In genomic region chr16:12099451-12100123, GRCh38 we compare ENCODE assay signal across 1 cellular context.
TF ChIP-seq lines count a peak whose summit lies in the region.

No MANE protein-coding gene starts in this region.

TF ChIP-seq in HepG2, 621 proteins besides CTCF, POLR2A, EP300 and RAD21 (continued from another document and continues in another):
- TF ChIP-seq NFAT5 (CRISPR knock-in tag; IDR thresholded peaks at IDR 0.05): no peak
- no peak for TF ChIP-seq ZNF24 (IDR thresholded peaks at IDR 0.05)
- no peak for TF ChIP-seq AHR (CRISPR knock-in tag; IDR thresholded peaks at IDR 0.05)
- no peak for TF ChIP-seq CSRNP1 (CRISPR knock-in tag; IDR thresholded peaks at IDR 0.05)
- peak; percentile 2; the same call in 1 of the 2 replicates for TF ChIP-seq SMC3 (IDR thresholded peaks at IDR 0.05; ENCODE audit: low read length)
- TF ChIP-seq STAT6 (CRISPR knock-in tag; IDR thresholded peaks at IDR 0.05; ENCODE audit: borderline replicate concordance): no peak
- TF ChIP-seq ZNF124 (CRISPR knock-in tag; IDR thresholded peaks at IDR 0.05): peak; percentile 21; the same call in 1 of the 2 replicates
- no peak for TF ChIP-seq ZNF33B (CRISPR knock-in tag; IDR thresholded peaks at IDR 0.05)
- no peak for TF ChIP-seq ZNF691 (CRISPR knock-in tag; IDR thresholded peaks at IDR 0.05; ENCODE audit: borderline replicate concordance, low read depth)
- peak; percentile 42; the same call in 1 of the 2 replicates for TF ChIP-seq ZNF891 (CRISPR knock-in tag; IDR thresholded peaks at IDR 0.05)
- TF ChIP-seq ZNF782 (CRISPR knock-in tag; IDR thresholded peaks at IDR 0.05; ENCODE audit: borderline replicate concordance): no peak
- no peak for TF ChIP-seq ZGPAT (CRISPR knock-in tag; IDR thresholded peaks at IDR 0.05)
- TF ChIP-seq RBM39 (IDR thresholded peaks at IDR 0.05; ENCODE audit: low read depth, low read length, poor library complexity, severe bottlenecking): no peak
- TF ChIP-seq CBX5 (CRISPR knock-in tag; IDR thresholded peaks at IDR 0.05; ENCODE audit: borderline replicate concordance): no peak
- no peak for TF ChIP-seq PAWR (CRISPR knock-in tag; IDR thresholded peaks at IDR 0.05; ENCODE audit: borderline replicate concordance)
- TF ChIP-seq ZNF253 (CRISPR knock-in tag; IDR thresholded peaks at IDR 0.05; ENCODE audit: borderline replicate concordance): no peak
- no peak for TF ChIP-seq CSRNP2 (CRISPR knock-in tag; conservative IDR thresholded peaks at IDR 0.05; ENCODE audit: low read depth)
- no peak for TF ChIP-seq GTF3A (CRISPR knock-in tag; conservative IDR thresholded peaks at IDR 0.05)
- no peak for TF ChIP-seq POLR2AphosphoS2 (IDR thresholded peaks at IDR 0.05; ENCODE audit: low read depth, low read length)
- no peak for TF ChIP-seq ZNF18 (CRISPR knock-in tag; IDR thresholded peaks at IDR 0.05; ENCODE audit: insufficient replicate concordance)
- no peak for TF ChIP-seq FOXJ3 (CRISPR knock-in tag; IDR thresholded peaks at IDR 0.05; ENCODE audit: borderline replicate concordance)
- TF ChIP-seq ZNF383 (CRISPR knock-in tag; IDR thresholded peaks at IDR 0.05; ENCODE audit: borderline replicate concordance): no peak
- TF ChIP-seq GABPB1 (CRISPR knock-in tag; IDR thresholded peaks at IDR 0.05): 0 out of 2 replicates have a peak, but pooled peaks have one; percentile 32
- TF ChIP-seq ZBTB42 (CRISPR knock-in tag; IDR thresholded peaks at IDR 0.05): no peak
- TF ChIP-seq NONO (IDR thresholded peaks at IDR 0.05): no peak
- no peak for TF ChIP-seq NONO (CRISPR knock-in tag; conservative IDR thresholded peaks at IDR 0.05)
- no peak; the same call in 1 of the 2 replicates for TF ChIP-seq RELA (CRISPR knock-in tag; IDR thresholded peaks at IDR 0.05)
- TF ChIP-seq PPARG (CRISPR knock-in tag; conservative IDR thresholded peaks at IDR 0.05): no peak; the same call in 1 of the 2 replicates
- TF ChIP-seq ZNF333 (CRISPR knock-in tag; IDR thresholded peaks at IDR 0.05; ENCODE audit: borderline replicate concordance): peak; percentile 83; the same call in 1 of the 2 replicates
- no peak for TF ChIP-seq PHF20 (CRISPR knock-in tag; IDR thresholded peaks at IDR 0.05)
- peak; percentile 49; the same call in 1 of the 2 replicates for TF ChIP-seq ZNF317 (CRISPR knock-in tag; IDR thresholded peaks at IDR 0.05)
- no peak for TF ChIP-seq SNAI1 (CRISPR knock-in tag; IDR thresholded peaks at IDR 0.05; ENCODE audit: borderline replicate concordance)
- TF ChIP-seq ZNF441 (CRISPR knock-in tag; IDR thresholded peaks at IDR 0.05; ENCODE audit: borderline replicate concordance): 0 out of 2 replicates have a peak, but pooled peaks have one; percentile 62
- no peak for TF ChIP-seq ZNF570 (CRISPR knock-in tag; IDR thresholded peaks at IDR 0.05; ENCODE audit: borderline replicate concordance)
- no peak for TF ChIP-seq ZKSCAN5 (CRISPR knock-in tag; IDR thresholded peaks at IDR 0.05)
- TF ChIP-seq ZNF224 (CRISPR knock-in tag; IDR thresholded peaks at IDR 0.05): 0 out of 2 replicates have a peak, but pooled peaks have one; percentile 64
- no peak for TF ChIP-seq AGO2 (optimal IDR thresholded peaks at IDR 0.05; ENCODE audit: low read depth, low read length)
- TF ChIP-seq TBX2 (CRISPR knock-in tag; IDR thresholded peaks at IDR 0.05; ENCODE audit: borderline replicate concordance): 0 out of 2 replicates have a peak, but pooled peaks have one; percentile 42
- no peak for TF ChIP-seq ZNF746 (CRISPR knock-in tag; IDR thresholded peaks at IDR 0.05)
- TF ChIP-seq ZNF33A (CRISPR knock-in tag; IDR thresholded peaks at IDR 0.05; ENCODE audit: borderline replicate concordance): no peak
- TF ChIP-seq JDP2 (CRISPR knock-in tag; IDR thresholded peaks at IDR 0.05; ENCODE audit: borderline replicate concordance): no peak
- no peak for TF ChIP-seq SCMH1 (CRISPR knock-in tag; IDR thresholded peaks at IDR 0.05; ENCODE audit: borderline replicate concordance)
- 0 out of 2 replicates have a peak, but pooled peaks have one; percentile 27 for TF ChIP-seq MXD3 (CRISPR knock-in tag; IDR thresholded peaks at IDR 0.05)
- no peak for TF ChIP-seq ZMYM3 (CRISPR knock-in tag; IDR thresholded peaks at IDR 0.05)
- no peak for TF ChIP-seq IRF2 (CRISPR knock-in tag; IDR thresholded peaks at IDR 0.05)
- peak; percentile 17; the same call in 1 of the 2 replicates for TF ChIP-seq POGZ (CRISPR knock-in tag; IDR thresholded peaks at IDR 0.05)
- no peak for TF ChIP-seq GZF1 (CRISPR knock-in tag; IDR thresholded peaks at IDR 0.05)
- peak; percentile 99 for TF ChIP-seq ZSCAN21 (CRISPR knock-in tag; IDR thresholded peaks at IDR 0.05; ENCODE audit: borderline replicate concordance)
- no peak for TF ChIP-seq ZNF639 (CRISPR knock-in tag; conservative IDR thresholded peaks at IDR 0.05)
- peak; percentile 63 for TF ChIP-seq ZNF605 (CRISPR knock-in tag; IDR thresholded peaks at IDR 0.05)
- TF ChIP-seq MXD4 (CRISPR knock-in tag; IDR thresholded peaks at IDR 0.05): no peak; the same call in 1 of the 2 replicates
- peak; percentile 76 for TF ChIP-seq AKAP8 (CRISPR knock-in tag; IDR thresholded peaks at IDR 0.05)
- no peak for TF ChIP-seq ELF4 (CRISPR knock-in tag; IDR thresholded peaks at IDR 0.05; ENCODE audit: borderline replicate concordance)
- TF ChIP-seq ZNF773 (CRISPR knock-in tag; IDR thresholded peaks at IDR 0.05; ENCODE audit: borderline replicate concordance): no peak
